In the genomic region with DNA sequence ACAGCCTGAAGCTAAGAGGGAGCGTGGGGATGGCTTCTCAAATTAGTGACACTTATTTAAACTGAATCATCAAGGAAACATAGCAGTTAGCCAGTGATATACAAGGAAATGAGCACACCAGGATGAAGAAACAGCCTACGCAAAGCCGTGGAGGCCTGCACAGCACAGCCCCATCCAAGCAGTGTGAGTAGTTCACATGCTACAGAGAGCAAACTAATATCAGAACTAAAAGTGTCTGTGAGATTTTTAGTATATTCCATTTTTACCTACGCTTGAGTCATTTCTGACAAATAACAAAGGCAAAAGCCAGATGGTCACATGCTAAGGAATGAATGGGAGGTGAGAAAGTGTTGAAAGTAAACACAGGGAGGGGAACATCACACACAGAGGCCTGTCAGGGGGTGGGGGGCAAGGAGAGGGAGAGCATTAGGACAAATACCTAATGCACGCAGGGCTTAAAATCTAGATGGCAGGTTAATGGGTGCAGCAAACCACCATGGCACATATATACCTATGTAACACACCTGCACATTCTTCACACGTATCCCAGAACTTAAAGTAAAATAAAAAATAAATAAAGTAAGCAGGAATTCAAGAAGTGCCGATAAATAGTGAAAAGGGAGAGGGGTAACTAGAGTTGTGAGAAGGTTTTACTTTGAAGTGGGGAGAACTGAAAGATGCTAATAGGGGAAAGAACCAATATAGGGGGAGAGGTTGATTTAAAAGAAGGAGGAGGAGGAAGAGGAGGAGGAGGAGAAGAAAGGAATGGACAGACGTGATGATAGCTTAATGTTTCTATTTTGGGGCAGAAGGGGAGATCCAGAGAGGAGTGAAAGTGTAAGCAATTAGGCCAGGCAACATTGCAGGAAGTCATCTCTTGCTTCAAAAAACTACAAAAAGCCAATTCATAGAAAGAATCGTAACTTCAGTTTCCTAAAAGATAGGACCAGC, we compare ENCODE assay signal across 8 cellular contexts.
A peak's percentile ranks its signal among the peaks of the same experiment; 100 is the strongest.
DNase-seq lines count a peak whose midpoint lies in the region; ATAC-seq, FAIRE-seq and TF ChIP-seq lines count a peak whose summit lies in the region.

No MANE protein-coding gene starts in this region.

- intact Hi-C loops in mammary epithelial cell (cut with micrococcal nuclease) (no loop called here), breast epithelium (cut with DNase I; ENCODE audit: low total_unique reads) (no loop called here)

- in situ Hi-C loops in mammary epithelial cell (cut with MboI; ENCODE audit: low sequenced_read_pairs in 2 of 2) = no loop called here
- in situ Hi-C loops in HAP-1 (cut with MboI; ENCODE audit: low sequenced_read_pairs) = no loop called here

- H3K36me3 ChIP-seq in mammary epithelial cell (ENCODE audit: insufficient read depth, low read length) = no peaks in the 10 kb centered on the region
- H3K36me3 ChIP-seq in breast epithelium = no peaks in the 10 kb centered on the region
- H3K36me3 ChIP-seq in HAP-1 (replicated peaks) = no peaks in the 10 kb centered on the region

- BruUV-seq in mammary epithelial cell (replicated peaks; lab: Mats Ljungman, UMichigan) = no TSS peak

- no peaks in the 10 kb centered on the region for H3K79me2 ChIP-seq in mammary epithelial cell (ENCODE audit: insufficient read depth, low read length)

- H3K27me3 Mint-ChIP-seq in activated T-helper 17 cell treated with anti-CD3 and anti-CD28 coated beads, Interleukin-2, amount 50 U/mL, for 72 hours = no peaks in the 10 kb centered on the region

- DNase-seq in mammary epithelial cell (no peak), breast epithelium (ENCODE audit: low spot score in 2 of 2) (no peak), NCI-H2107 (lab: John Stamatoyannopoulos, UW) (no peak), D721Med (ENCODE audit: insufficient read length, low spot score) (no peak), HAP-1 (ENCODE audit: low spot score in 2 of 2) (no peak)
- peak; percentile 67 for DNase-seq in stimulated activated CD8-positive, alpha-beta memory T cell treated with anti-CD3 and anti-CD28 coated beads, Interleukin-4, amount 100 ng/mL, for 48 hours

- H3K4me3 ChIP-seq in mammary epithelial cell (replicated peaks in 1 of 3; ENCODE audit: insufficient read depth in 1 of 3, low read depth in 2 of 3, low read length in 3 of 3) (no peak overlapping the region), breast epithelium (no peak overlapping the region), HAP-1 (no peak overlapping the region)

- H4K20me1 ChIP-seq in mammary epithelial cell (ENCODE audit: insufficient read depth, low read length) = no peaks in the 10 kb centered on the region

- TF ChIP-seq CTCF in mammary epithelial cell (conservative IDR thresholded peaks at IDR 0.05 in 1 of 2, IDR thresholded peaks at IDR 0.05 in 1 of 2; ENCODE audit: extremely low read depth in 1 of 2, insufficient read depth in 1 of 2, low read depth in 1 of 2, low read length in 2 of 2) (no peak), breast epithelium (IDR thresholded peaks at IDR 0.05) (no peak), D721Med (IDR thresholded peaks at IDR 0.05; ENCODE audit: insufficient read depth, missing control alignments) (no peak)

- H3K4me2 ChIP-seq in mammary epithelial cell (ENCODE audit: insufficient read depth, low read depth, low read length) = no peak overlapping the region

- TF ChIP-seq POLR2A in breast epithelium (IDR thresholded peaks at IDR 0.05) = no peak

- H2AFZ ChIP-seq in mammary epithelial cell (ENCODE audit: low read depth, low read length) = peak overlapping the region; percentile 60

- H3K27ac ChIP-seq in mammary epithelial cell (ENCODE audit: insufficient read depth, low read depth, low read length) = no peak overlapping the region
- H3K27ac ChIP-seq in breast epithelium = no peak overlapping the region

- no peaks in the 10 kb centered on the region for H3K36me3 Mint-ChIP-seq in activated T-helper 17 cell treated with anti-CD3 and anti-CD28 coated beads, Interleukin-2, amount 50 U/mL, for 72 hours (ENCODE audit: low read depth)

- H3K9me3 ChIP-seq in mammary epithelial cell (replicated peaks; ENCODE audit: insufficient read depth, low read length) = no peaks in the 10 kb centered on the region
- no peaks in the 10 kb centered on the region for H3K9me3 ChIP-seq in breast epithelium
- no peaks in the 10 kb centered on the region for H3K9me3 ChIP-seq in HAP-1

- H3K4me1 Mint-ChIP-seq in activated T-helper 17 cell treated with anti-CD3 and anti-CD28 coated beads, Interleukin-2, amount 50 U/mL, for 72 hours = peaks cover 17% of the 10 kb centered on the region

- ATAC-seq in HG03196 (IDR thresholded peaks at IDR 0.05; ENCODE audit: unreplicated experiment) = peak; percentile 92
- peak; percentile 96 for ATAC-seq in activated T-helper 17 cell treated with anti-CD3 and anti-CD28 coated beads, Interleukin-2, amount 50 U/mL, for 72 hours (replicated peaks)

- dilution Hi-C loops in mammary epithelial cell (cut with HindIII; ENCODE audit: low sequenced_read_pairs) = no loop called here

- no peaks in the 10 kb centered on the region for H3K4me1 ChIP-seq in mammary epithelial cell (ENCODE audit: insufficient read depth, low read length)
- H3K4me1 ChIP-seq in breast epithelium = no peaks in the 10 kb centered on the region
- no peaks in the 10 kb centered on the region for H3K4me1 ChIP-seq in HAP-1

- no peaks in the 10 kb centered on the region for H3K27me3 ChIP-seq in mammary epithelial cell (ENCODE audit: insufficient read depth, low read length)
- no peaks in the 10 kb centered on the region for H3K27me3 ChIP-seq in breast epithelium
- H3K27me3 ChIP-seq in HAP-1 (ENCODE audit: low read depth) = no peaks in the 10 kb centered on the region

- H3K9ac ChIP-seq in mammary epithelial cell (ENCODE audit: insufficient read depth, low read length) = no peak overlapping the region

- H3K27ac Mint-ChIP-seq in activated T-helper 17 cell treated with anti-CD3 and anti-CD28 coated beads, Interleukin-2, amount 50 U/mL, for 72 hours = peak overlapping the region; percentile 94

- H3K4me3 Mint-ChIP-seq in activated T-helper 17 cell treated with anti-CD3 and anti-CD28 coated beads, Interleukin-2, amount 50 U/mL, for 72 hours = peak overlapping the region; percentile 67

- no peak for FAIRE-seq in D721Med (lab: Jason Lieb, UNC)

- no peaks in the 10 kb centered on the region for H3K9me3 Mint-ChIP-seq in activated T-helper 17 cell treated with anti-CD3 and anti-CD28 coated beads, Interleukin-2, amount 50 U/mL, for 72 hours

- CTCF ChIA-PET in mammary epithelial cell (lab: Charles Lee; ENCODE audit: low non-redundant PET) = no interaction called here

- WGBS in mammary epithelial cell (ENCODE audit: low coverage, missing lambda C conversion rate) = 86% methylated on average over 9 of the region's 9 CpGs
